In genomic region chr5:139946006-139946405, GRCh38 we compare ENCODE assay signal across 19 cellular contexts.
DNase-seq lines count a peak whose midpoint lies in the region; ATAC-seq, FAIRE-seq and TF ChIP-seq lines count a peak whose summit lies in the region.
"Had no signal": no experiment of that assay in that cellular context is flagged by ENCODE, and none has a peak within 500 bp of the region (broad histone marks: within the 10 kb centered on the region; RNA-seq: fewer than 3 reads in every experiment).

No MANE protein-coding gene starts in this region.

- no peak for FAIRE-seq in GM12891 (lab: Jason Lieb, UNC)
- peak; percentile 49 for FAIRE-seq in colon (lab: Jason Lieb, UNC)

- H3K9me3 Mint-ChIP-seq in stimulated activated memory B cell treated with anti-CD40 and anti-IgM and Interleukin-4, amounts not matched to agents 10 μg/mL and 1 μg/mL and 100 μg/mL, for 72 hours = peaks cover 4% of the 10 kb centered on the region
- H3K9me3 Mint-ChIP-seq: CD4-positive, alpha-beta T cell; T-helper 1 cell treated with Interleukin-12 subunit alpha and Interleukin-12 subunit beta and Interleukin-4 antibody, amounts not matched to agents 30 μg/mL and 1 μg/mL, for 36 hours had no signal

- H3K4me1 Mint-ChIP-seq in stimulated activated memory B cell treated with anti-CD40 and anti-IgM and Interleukin-4, amounts not matched to agents 10 μg/mL and 1 μg/mL and 100 μg/mL, for 72 hours = peaks cover 24% of the 10 kb centered on the region

- H3K27ac Mint-ChIP-seq in stimulated activated memory B cell treated with anti-CD40 and anti-IgM and Interleukin-4, amounts not matched to agents 10 μg/mL and 1 μg/mL and 100 μg/mL, for 72 hours = peak overlapping the region; percentile 41
- H3K27ac Mint-ChIP-seq: CD4-positive, alpha-beta T cell; H9; T-helper 1 cell treated with Interleukin-12 subunit alpha and Interleukin-12 subunit beta and Interleukin-4 antibody, amounts not matched to agents 30 μg/mL and 1 μg/mL, for 36 hours had no signal

- no peak for ATAC-seq in stimulated activated memory B cell treated with anti-CD40 and anti-IgM and Interleukin-4, amounts not matched to agents 10 μg/mL and 1 μg/mL and 100 μg/mL, for 72 hours
- ATAC-seq in GM21723 (IDR thresholded peaks at IDR 0.05; ENCODE audit: unreplicated experiment) = no peak
- no peak for ATAC-seq in GM21576 (IDR thresholded peaks at IDR 0.05; ENCODE audit: unreplicated experiment)
- ATAC-seq in GM19463 (IDR thresholded peaks at IDR 0.05; ENCODE audit: unreplicated experiment) = no peak
- ATAC-seq: SK-N-SH treated with all-trans-retinoic acid at 6 μM for 48 hours had no signal

- H3K36me3 Mint-ChIP-seq in stimulated activated memory B cell treated with anti-CD40 and anti-IgM and Interleukin-4, amounts not matched to agents 10 μg/mL and 1 μg/mL and 100 μg/mL, for 72 hours = peaks cover under 1% of the 10 kb centered on the region

- TF ChIP-seq POLR2A in GM12891 (IDR thresholded peaks at IDR 0.05; ENCODE audit: low read depth, low read length) = no peak

- peak overlapping the region; percentile 20 for H3K4me3 Mint-ChIP-seq in stimulated activated memory B cell treated with anti-CD40 and anti-IgM and Interleukin-4, amounts not matched to agents 10 μg/mL and 1 μg/mL and 100 μg/mL, for 72 hours
- H3K4me3 Mint-ChIP-seq: CD4-positive, alpha-beta T cell; H9; T-helper 1 cell treated with Interleukin-12 subunit alpha and Interleukin-12 subunit beta and Interleukin-4 antibody, amounts not matched to agents 30 μg/mL and 1 μg/mL, for 36 hours had no signal

- no peaks in the 10 kb centered on the region for H3K27me3 Mint-ChIP-seq in stimulated activated memory B cell treated with anti-CD40 and anti-IgM and Interleukin-4, amounts not matched to agents 10 μg/mL and 1 μg/mL and 100 μg/mL, for 72 hours

- DNase-seq in GM12891 (ENCODE audit: insufficient read length, low spot score) (no peak), NOMO-1 treated with DMSO at 0.1 percent for 48 hours (lab: John Stamatoyannopoulos, UW; ENCODE audit: unreplicated experiment) (peak; percentile 66)
- DNase-seq: Caco-2; CD4-positive, alpha-beta T cell; H9; NCI-H1105 treated with DMSO at 0.1 percent for 48 hours; NCI-H1694; NCI-H2081 treated with DMSO at 0.1 percent for 48 hours; NCI-H446 treated with DMSO at 0.1 percent for 48 hours; NCI-H69; PC-9; SIG-M5 had no signal

TF ChIP-seq in GM12891, 5 proteins besides CTCF, POLR2A, EP300 and RAD21:
- TF ChIP-seq SPI1 (IDR thresholded peaks at IDR 0.05; ENCODE audit: low read depth, low read length) (peak; percentile 30; the same call in 1 of the 2 replicates), POLR2AphosphoS5 (IDR thresholded peaks at IDR 0.05; ENCODE audit: low read depth, low read length) (no peak)
